Comparison of ENCODE assay signal across 1 cellular context in genomic region chr20:50672400-50673145, GRCh38.
TF ChIP-seq lines count a peak whose summit lies in the region.

No MANE protein-coding gene starts in this region.

TF ChIP-seq in K562, 482 proteins besides CTCF, POLR2A, EP300 and RAD21 (continued from another document):
- TF ChIP-seq, protein P1, sequence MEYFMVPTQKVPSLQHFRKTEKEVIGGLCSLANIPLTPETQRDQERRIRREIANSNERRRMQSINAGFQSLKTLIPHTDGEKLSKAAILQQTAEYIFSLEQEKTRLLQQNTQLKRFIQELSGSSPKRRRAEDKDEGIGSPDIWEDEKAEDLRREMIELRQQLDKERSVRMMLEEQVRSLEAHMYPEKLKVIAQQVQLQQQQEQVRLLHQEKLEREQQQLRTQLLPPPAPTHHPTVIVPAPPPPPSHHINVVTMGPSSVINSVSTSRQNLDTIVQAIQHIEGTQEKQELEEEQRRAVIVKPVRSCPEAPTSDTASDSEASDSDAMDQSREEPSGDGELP (CRISPR knock-in tag; IDR thresholded peaks at IDR 0.05; ENCODE audit: borderline replicate concordance): peak; percentile 56; the same call in 1 of the 2 replicates
- no peak for TF ChIP-seq RREB1 (CRISPR knock-in tag; IDR thresholded peaks at IDR 0.05)
